1 cellular context compared by ENCODE assay signal in genomic region chr19:40223135-40223822, GRCh38.
TF ChIP-seq lines count a peak whose summit lies in the region.

No MANE protein-coding gene starts in this region.

TF ChIP-seq in SK-N-SH, 30 proteins besides CTCF, POLR2A, EP300 and RAD21 (continued from another document):
- TF ChIP-seq, protein P1, sequence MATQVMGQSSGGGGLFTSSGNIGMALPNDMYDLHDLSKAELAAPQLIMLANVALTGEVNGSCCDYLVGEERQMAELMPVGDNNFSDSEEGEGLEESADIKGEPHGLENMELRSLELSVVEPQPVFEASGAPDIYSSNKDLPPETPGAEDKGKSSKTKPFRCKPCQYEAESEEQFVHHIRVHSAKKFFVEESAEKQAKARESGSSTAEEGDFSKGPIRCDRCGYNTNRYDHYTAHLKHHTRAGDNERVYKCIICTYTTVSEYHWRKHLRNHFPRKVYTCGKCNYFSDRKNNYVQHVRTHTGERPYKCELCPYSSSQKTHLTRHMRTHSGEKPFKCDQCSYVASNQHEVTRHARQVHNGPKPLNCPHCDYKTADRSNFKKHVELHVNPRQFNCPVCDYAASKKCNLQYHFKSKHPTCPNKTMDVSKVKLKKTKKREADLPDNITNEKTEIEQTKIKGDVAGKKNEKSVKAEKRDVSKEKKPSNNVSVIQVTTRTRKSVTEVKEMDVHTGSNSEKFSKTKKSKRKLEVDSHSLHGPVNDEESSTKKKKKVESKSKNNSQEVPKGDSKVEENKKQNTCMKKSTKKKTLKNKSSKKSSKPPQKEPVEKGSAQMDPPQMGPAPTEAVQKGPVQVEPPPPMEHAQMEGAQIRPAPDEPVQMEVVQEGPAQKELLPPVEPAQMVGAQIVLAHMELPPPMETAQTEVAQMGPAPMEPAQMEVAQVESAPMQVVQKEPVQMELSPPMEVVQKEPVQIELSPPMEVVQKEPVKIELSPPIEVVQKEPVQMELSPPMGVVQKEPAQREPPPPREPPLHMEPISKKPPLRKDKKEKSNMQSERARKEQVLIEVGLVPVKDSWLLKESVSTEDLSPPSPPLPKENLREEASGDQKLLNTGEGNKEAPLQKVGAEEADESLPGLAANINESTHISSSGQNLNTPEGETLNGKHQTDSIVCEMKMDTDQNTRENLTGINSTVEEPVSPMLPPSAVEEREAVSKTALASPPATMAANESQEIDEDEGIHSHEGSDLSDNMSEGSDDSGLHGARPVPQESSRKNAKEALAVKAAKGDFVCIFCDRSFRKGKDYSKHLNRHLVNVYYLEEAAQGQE (IDR thresholded peaks at IDR 0.05; ENCODE audit: low read depth, low read length) = no peak
- no peak for TF ChIP-seq JUND (IDR thresholded peaks at IDR 0.05)
- no peak for TF ChIP-seq NRF1 (IDR thresholded peaks at IDR 0.05; ENCODE audit: low read depth, low read length)
